1 cellular context compared by ENCODE assay signal in genomic region chr18:57848374-57848773, GRCh38.
TF ChIP-seq lines count a peak whose summit lies in the region.
"Not testable (repeated sequence)": the region's sequence is repeated elsewhere in the genome, so short reads cannot be mapped to it uniquely, and the experiment has no call there.

No MANE protein-coding gene starts in this region.

TF ChIP-seq in K562, 482 proteins besides CTCF, POLR2A, EP300 and RAD21 (continued from another document):
- peak in 1 of 2 experiments; percentile 21; a peak in 1 of 4 replicates for TF ChIP-seq MLLT1 (IDR thresholded peaks at IDR 0.05)
- TF ChIP-seq SMARCA4 (IDR thresholded peaks at IDR 0.05): peak; percentile 83
- peak; percentile 65 for TF ChIP-seq ZNF316 (IDR thresholded peaks at IDR 0.05)
- TF ChIP-seq SMARCC2 (IDR thresholded peaks at IDR 0.05; ENCODE audit: low read depth): peak; percentile 65; the same call in 1 of the 2 replicates
- peak; percentile 55 for TF ChIP-seq FOSL1 (tag; conservative IDR thresholded peaks at IDR 0.05)
- peak; percentile 86 for TF ChIP-seq DPF2 (IDR thresholded peaks at IDR 0.05)
- TF ChIP-seq JUND (IDR thresholded peaks at IDR 0.05; ENCODE audit: borderline replicate concordance, low read depth, low read length): not testable (repeated sequence)
- TF ChIP-seq JUND (tag; IDR thresholded peaks at IDR 0.05; ENCODE audit: borderline replicate concordance, low read depth, low read length): 0 out of 3 replicates have a peak, but pooled peaks have one; percentile 36
- peak; percentile 62; the same call in 1 of the 2 replicates for TF ChIP-seq C11orf30 (IDR thresholded peaks at IDR 0.05; ENCODE audit: low read depth)
- TF ChIP-seq TEAD1 (CRISPR knock-in tag; IDR thresholded peaks at IDR 0.05): 0 out of 4 replicates have a peak, but pooled peaks have one; percentile 32 to 47
- TF ChIP-seq BCOR (IDR thresholded peaks at IDR 0.05): peak; percentile 34; the same call in 1 of the 2 replicates
- TF ChIP-seq MAFF (IDR thresholded peaks at IDR 0.05; ENCODE audit: low read length): peak; percentile 32; the same call in 1 of the 2 replicates
